Comparison of ENCODE assay signal across 20 cellular contexts in genomic region chr1:229043111-229043510, GRCh38.
"Had no signal": no experiment of that assay in that cellular context is flagged by ENCODE, and none has a peak within 500 bp of the region (broad histone marks: within the 10 kb centered on the region; RNA-seq: fewer than 3 reads in every experiment).

No MANE protein-coding gene starts in this region.

- H3K4me3 ChIP-seq: body of pancreas, dorsolateral prefrontal cortex, thoracic aorta, upper lobe of left lung had no signal

- DNase-seq: activated CD4-positive, alpha-beta T cell treated with anti-CD3 and anti-CD28 coated beads, Interleukin-2, amount 10 ng/mL, durations not matched to agents 7 days and 5 days; activated CD4-positive, CD25-positive, alpha-beta regulatory T cell; activated CD8-positive, alpha-beta T cell treated with anti-CD3 and anti-CD28 coated beads, Interleukin-2, amount 10 ng/mL, durations not matched to agents 7 days and 5 days; activated naive CD4-positive, alpha-beta T cell treated with Interleukin-2 at 50 U/mL for 16 hours; activated naive CD8-positive, alpha-beta T cell treated with anti-CD3 and anti-CD28 coated beads, Interleukin-2, amount 10 ng/mL, durations not matched to agents 7 days and 5 days; amygdala; body of pancreas; dorsolateral prefrontal cortex; foreskin fibroblast; hippocampal formation; left colon; nucleus accumbens; retina; stimulated activated naive B cell treated with anti-CD40 and anti-IgM and Interleukin-4, amounts not matched to agents 10 μg/mL and 1 μg/mL and 100 μg/mL, for 72 hours; upper lobe of left lung had no signal

- H3K27ac Mint-ChIP-seq: activated CD4-positive, alpha-beta T cell treated with anti-CD3 and anti-CD28 coated beads, Interleukin-2, amount 10 ng/mL, durations not matched to agents 7 days and 5 days; activated CD8-positive, alpha-beta T cell treated with anti-CD3 and anti-CD28 coated beads, Interleukin-2, amount 10 ng/mL, durations not matched to agents 7 days and 5 days; activated naive CD8-positive, alpha-beta T cell treated with anti-CD3 and anti-CD28 coated beads, Interleukin-2, amount 10 ng/mL, durations not matched to agents 7 days and 5 days; activated T-cell treated with anti-CD3 and anti-CD28 coated beads, Interleukin-2, amount 50 U/mL, for 24 hours; activated T-helper 2 cell treated with anti-CD3 and anti-CD28 coated beads, Interferon-gamma antibody, Interleukin-2, Interleukin-4, amounts not matched to agents 10 μg/mL and 5 μg/mL and 100 μg/mL, durations not matched to agents 14 hours and 24 hours and 36 hours; mesothelial cell of epicardium; nephron; stimulated activated naive B cell treated with anti-CD40 and anti-IgM and Interleukin-4, amounts not matched to agents 10 μg/mL and 1 μg/mL and 100 μg/mL, for 72 hours had no signal

- H3K36me3 Mint-ChIP-seq: stimulated activated naive B cell treated with anti-CD40 and anti-IgM and Interleukin-4, amounts not matched to agents 10 μg/mL and 1 μg/mL and 100 μg/mL, for 72 hours had no signal

- H3K9me3 ChIP-seq: body of pancreas, thoracic aorta, upper lobe of left lung had no signal

- H3K27me3 Mint-ChIP-seq: activated T-cell treated with anti-CD3 and anti-CD28 coated beads, Interleukin-2, amount 50 U/mL, for 24 hours had no signal

- H3K27ac ChIP-seq: body of pancreas, dorsolateral prefrontal cortex, thoracic aorta, upper lobe of left lung had no signal

- H3K4me3 Mint-ChIP-seq: activated CD4-positive, alpha-beta T cell treated with anti-CD3 and anti-CD28 coated beads, Interleukin-2, amount 10 ng/mL, durations not matched to agents 7 days and 5 days; activated CD8-positive, alpha-beta T cell treated with anti-CD3 and anti-CD28 coated beads, Interleukin-2, amount 10 ng/mL, durations not matched to agents 7 days and 5 days; activated naive CD8-positive, alpha-beta T cell treated with anti-CD3 and anti-CD28 coated beads, Interleukin-2, amount 10 ng/mL, durations not matched to agents 7 days and 5 days; activated T-cell treated with anti-CD3 and anti-CD28 coated beads, Interleukin-2, amount 50 U/mL, for 24 hours; mesothelial cell of epicardium; nephron; stimulated activated naive B cell treated with anti-CD40 and anti-IgM and Interleukin-4, amounts not matched to agents 10 μg/mL and 1 μg/mL and 100 μg/mL, for 72 hours had no signal

- H3K27me3 ChIP-seq: body of pancreas, upper lobe of left lung had no signal

- H3K9me3 Mint-ChIP-seq: activated T-helper 2 cell treated with anti-CD3 and anti-CD28 coated beads, Interferon-gamma antibody, Interleukin-2, Interleukin-4, amounts not matched to agents 10 μg/mL and 5 μg/mL and 100 μg/mL, durations not matched to agents 14 hours and 24 hours and 36 hours had no signal

- ATAC-seq: activated CD8-positive, alpha-beta T cell treated with anti-CD3 and anti-CD28 coated beads, Interleukin-2, amount 10 ng/mL, durations not matched to agents 7 days and 5 days; body of pancreas; left colon; stimulated activated naive B cell treated with anti-CD40 and anti-IgM and Interleukin-4, amounts not matched to agents 10 μg/mL and 1 μg/mL and 100 μg/mL, for 72 hours had no signal

- H3K4me1 Mint-ChIP-seq: nephron had no signal

- H3K36me3 ChIP-seq: thoracic aorta, upper lobe of left lung had no signal

- H3K4me1 ChIP-seq: body of pancreas, upper lobe of left lung had no signal
